Comparison of ENCODE assay signal across 8 cellular contexts in the genomic region with DNA sequence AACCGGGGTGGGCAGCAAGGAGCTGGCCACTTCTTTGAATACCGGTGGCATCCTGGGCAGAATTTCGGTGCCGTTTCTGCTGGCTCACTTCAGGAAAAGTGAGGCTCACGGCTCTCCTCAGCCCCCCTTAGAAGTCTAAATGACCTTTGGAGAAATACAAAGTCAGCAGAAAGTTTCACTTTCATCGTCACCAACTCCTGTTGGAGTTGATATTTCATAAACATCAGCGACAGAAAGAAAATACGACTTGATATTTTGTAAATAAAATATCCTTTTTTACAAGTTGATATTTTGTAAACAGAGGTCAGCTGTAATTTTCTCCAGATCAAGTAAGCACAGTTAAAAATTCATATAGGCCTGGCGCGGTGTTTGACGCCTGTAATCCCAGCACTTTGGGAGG. TPM values are rescaled to one million over a fixed set of nuclear protein-coding genes. Genes with fewer than 3 reads are reported as not detected.
DNase-seq lines count a peak whose midpoint lies in the region; ATAC-seq and TF ChIP-seq lines count a peak whose summit lies in the region.

No MANE protein-coding gene starts in this region.

- H3K9me3 Mint-ChIP-seq in HFFc6, result peaks cover 74% of the 10 kb centered on the region
- peaks cover 64% of the 10 kb centered on the region for H3K9me3 Mint-ChIP-seq in activated T-helper 2 cell treated with anti-CD3 and anti-CD28 coated beads, Interferon-gamma antibody, Interleukin-2, Interleukin-4, amounts not matched to agents 10 μg/mL and 5 μg/mL and 100 μg/mL, durations not matched to agents 14 hours and 24 hours and 36 hours
- peaks cover 15% of the 10 kb centered on the region for H3K9me3 Mint-ChIP-seq in stimulated activated memory B cell treated with anti-CD40 and anti-IgM and Interleukin-4, amounts not matched to agents 10 μg/mL and 1 μg/mL and 100 μg/mL, for 72 hours

- H3K27me3 Mint-ChIP-seq in HFFc6 (ENCODE audit: insufficient read depth), result peaks cover 9% of the 10 kb centered on the region
- H3K27me3 Mint-ChIP-seq in activated T-helper 2 cell treated with anti-CD3 and anti-CD28 coated beads, Interferon-gamma antibody, Interleukin-2, Interleukin-4, amounts not matched to agents 10 μg/mL and 5 μg/mL and 100 μg/mL, durations not matched to agents 14 hours and 24 hours and 36 hours (ENCODE audit: low read depth), result no peaks in the 10 kb centered on the region
- H3K27me3 Mint-ChIP-seq in stimulated activated memory B cell treated with anti-CD40 and anti-IgM and Interleukin-4, amounts not matched to agents 10 μg/mL and 1 μg/mL and 100 μg/mL, for 72 hours, result no peaks in the 10 kb centered on the region

- DNase-seq in HFFc6, result no peak
- DNase-seq in activated T-helper 2 cell treated with anti-CD3 and anti-CD28 coated beads, Interferon-gamma antibody, Interleukin-2, Interleukin-4, amounts not matched to agents 10 μg/mL and 5 μg/mL and 100 μg/mL, durations not matched to agents 14 hours and 24 hours and 36 hours (ENCODE audit: low spot score), result no peak
- DNase-seq in head of caudate nucleus, result no peak

- intact Hi-C loops in activated T-helper 2 cell treated with anti-CD3 and anti-CD28 coated beads, Interferon-gamma antibody, Interleukin-2, Interleukin-4, amounts not matched to agents 10 μg/mL and 5 μg/mL and 100 μg/mL, durations not matched to agents 14 hours and 24 hours and 36 hours (cut with micrococcal nuclease), result no loop called here
- intact Hi-C loops in head of caudate nucleus (cut with DNase I), result loop anchor here (10.0 kb wide), 1 partner anchor 149 kb away; no protein-coding TSS in a partner anchor

- TF ChIP-seq CTCF in HFFc6 (IDR thresholded peaks at IDR 0.05), result no peak

- H3K4me3 ChIP-seq in iPS-18c (ENCODE audit: insufficient read depth, low read depth, low read length), result peak overlapping the region; percentile 88

- peaks cover 29% of the 10 kb centered on the region for H3K9me3 ChIP-seq in iPS-18c (ENCODE audit: control insufficient read depth, insufficient read depth, low read length)

- peak overlapping the region; percentile 54; the same call in 1 of the 2 replicates for H3K27ac Mint-ChIP-seq in HFFc6
- peak overlapping the region; percentile 78 for H3K27ac Mint-ChIP-seq in activated T-helper 2 cell treated with anti-CD3 and anti-CD28 coated beads, Interferon-gamma antibody, Interleukin-2, Interleukin-4, amounts not matched to agents 10 μg/mL and 5 μg/mL and 100 μg/mL, durations not matched to agents 14 hours and 24 hours and 36 hours
- H3K27ac Mint-ChIP-seq in stimulated activated memory B cell treated with anti-CD40 and anti-IgM and Interleukin-4, amounts not matched to agents 10 μg/mL and 1 μg/mL and 100 μg/mL, for 72 hours, result peak overlapping the region; percentile 82

- no peak for ATAC-seq in stimulated activated memory B cell treated with anti-CD40 and anti-IgM and Interleukin-4, amounts not matched to agents 10 μg/mL and 1 μg/mL and 100 μg/mL, for 72 hours
- ATAC-seq in GM18520 (IDR thresholded peaks at IDR 0.05; ENCODE audit: unreplicated experiment), result no peak
- no peak for ATAC-seq in HG03045 (IDR thresholded peaks at IDR 0.05; ENCODE audit: unreplicated experiment)
- ATAC-seq in GM18909 (IDR thresholded peaks at IDR 0.05; ENCODE audit: poor library complexity, unreplicated experiment), result no peak

- peak overlapping the region; percentile 82 for H3K4me3 Mint-ChIP-seq in HFFc6
- peak overlapping the region; percentile 77 for H3K4me3 Mint-ChIP-seq in activated T-helper 2 cell treated with anti-CD3 and anti-CD28 coated beads, Interferon-gamma antibody, Interleukin-2, Interleukin-4, amounts not matched to agents 10 μg/mL and 5 μg/mL and 100 μg/mL, durations not matched to agents 14 hours and 24 hours and 36 hours (ENCODE audit: low read depth)
- peak overlapping the region; percentile 84 for H3K4me3 Mint-ChIP-seq in stimulated activated memory B cell treated with anti-CD40 and anti-IgM and Interleukin-4, amounts not matched to agents 10 μg/mL and 1 μg/mL and 100 μg/mL, for 72 hours

- H3K4me1 Mint-ChIP-seq in HFFc6 (ENCODE audit: low read depth), result peaks cover 8% of the 10 kb centered on the region
- H3K4me1 Mint-ChIP-seq in activated T-helper 2 cell treated with anti-CD3 and anti-CD28 coated beads, Interferon-gamma antibody, Interleukin-2, Interleukin-4, amounts not matched to agents 10 μg/mL and 5 μg/mL and 100 μg/mL, durations not matched to agents 14 hours and 24 hours and 36 hours (ENCODE audit: low read depth), result peaks cover 8% of the 10 kb centered on the region
- peaks cover 8% of the 10 kb centered on the region for H3K4me1 Mint-ChIP-seq in stimulated activated memory B cell treated with anti-CD40 and anti-IgM and Interleukin-4, amounts not matched to agents 10 μg/mL and 1 μg/mL and 100 μg/mL, for 72 hours

- peaks cover 68% of the 10 kb centered on the region for H3K36me3 Mint-ChIP-seq in HFFc6 (ENCODE audit: low read depth)
- peaks cover 80% of the 10 kb centered on the region for H3K36me3 Mint-ChIP-seq in activated T-helper 2 cell treated with anti-CD3 and anti-CD28 coated beads, Interferon-gamma antibody, Interleukin-2, Interleukin-4, amounts not matched to agents 10 μg/mL and 5 μg/mL and 100 μg/mL, durations not matched to agents 14 hours and 24 hours and 36 hours (ENCODE audit: low read depth)
- H3K36me3 Mint-ChIP-seq in stimulated activated memory B cell treated with anti-CD40 and anti-IgM and Interleukin-4, amounts not matched to agents 10 μg/mL and 1 μg/mL and 100 μg/mL, for 72 hours, result peaks cover 66% of the 10 kb centered on the region

RNA-seq across cellular contexts. Expression of a gene that starts 0.8 kb away (rescaled TPM):
- 10 to 100 TPM; 12.7 to 16.6 (median 14.4) TPM for total RNA-seq in HFFc6 (2021; fragmentation: NEBNext Ultra II Directional; extraction: Animal tissue kit (Norgen Biotek cat#: 25700))
- 25.4 and 31.8 TPM in 2 replicates for total RNA-seq in activated T-helper 2 cell treated with anti-CD3 and anti-CD28 coated beads, Interferon-gamma antibody, Interleukin-2, Interleukin-4, amounts not matched to agents 10 μg/mL and 5 μg/mL and 100 μg/mL, durations not matched to agents 14 hours and 24 hours and 36 hours

RNA-seq across cellular contexts. Expression of a gene that starts 0.8 kb away (rescaled TPM):
- 1 to 10 TPM; 2.9 to 4.2 (median 3.5) TPM for total RNA-seq in HFFc6 (2021; fragmentation: NEBNext Ultra II Directional; extraction: Animal tissue kit (Norgen Biotek cat#: 25700))
- total RNA-seq in activated T-helper 2 cell treated with anti-CD3 and anti-CD28 coated beads, Interferon-gamma antibody, Interleukin-2, Interleukin-4, amounts not matched to agents 10 μg/mL and 5 μg/mL and 100 μg/mL, durations not matched to agents 14 hours and 24 hours and 36 hours, result 2.5 and 3.6 TPM in 2 replicates

RNA-seq across cellular contexts. Expression of a gene that starts 22.8 kb away (rescaled TPM):
- total RNA-seq in HFFc6 (2021; fragmentation: NEBNext Ultra II Directional; extraction: Animal tissue kit (Norgen Biotek cat#: 25700)), result 10 to 100 TPM; 19.7 to 24.5 (median 20.8) TPM
- 22.9 and 26.6 TPM in 2 replicates for total RNA-seq in activated T-helper 2 cell treated with anti-CD3 and anti-CD28 coated beads, Interferon-gamma antibody, Interleukin-2, Interleukin-4, amounts not matched to agents 10 μg/mL and 5 μg/mL and 100 μg/mL, durations not matched to agents 14 hours and 24 hours and 36 hours

RNA-seq across cellular contexts. Expression of a gene that starts 49.6 kb away (rescaled TPM):
- not detected for total RNA-seq in HFFc6 (2021; fragmentation: NEBNext Ultra II Directional; extraction: Animal tissue kit (Norgen Biotek cat#: 25700))
- total RNA-seq in activated T-helper 2 cell treated with anti-CD3 and anti-CD28 coated beads, Interferon-gamma antibody, Interleukin-2, Interleukin-4, amounts not matched to agents 10 μg/mL and 5 μg/mL and 100 μg/mL, durations not matched to agents 14 hours and 24 hours and 36 hours, result not detected in 2 replicates

RNA-seq across cellular contexts. Expression of a gene that starts 49.6 kb away (rescaled TPM):
- under 1 TPM in 1 of 6 experiments, not detected in 5; 0.09 TPM for total RNA-seq in HFFc6 (2021; fragmentation: NEBNext Ultra II Directional; extraction: Animal tissue kit (Norgen Biotek cat#: 25700))
- 0.18 TPM in 1 of 2 replicates, not detected in the other for total RNA-seq in activated T-helper 2 cell treated with anti-CD3 and anti-CD28 coated beads, Interferon-gamma antibody, Interleukin-2, Interleukin-4, amounts not matched to agents 10 μg/mL and 5 μg/mL and 100 μg/mL, durations not matched to agents 14 hours and 24 hours and 36 hours
